In the genomic region with DNA sequence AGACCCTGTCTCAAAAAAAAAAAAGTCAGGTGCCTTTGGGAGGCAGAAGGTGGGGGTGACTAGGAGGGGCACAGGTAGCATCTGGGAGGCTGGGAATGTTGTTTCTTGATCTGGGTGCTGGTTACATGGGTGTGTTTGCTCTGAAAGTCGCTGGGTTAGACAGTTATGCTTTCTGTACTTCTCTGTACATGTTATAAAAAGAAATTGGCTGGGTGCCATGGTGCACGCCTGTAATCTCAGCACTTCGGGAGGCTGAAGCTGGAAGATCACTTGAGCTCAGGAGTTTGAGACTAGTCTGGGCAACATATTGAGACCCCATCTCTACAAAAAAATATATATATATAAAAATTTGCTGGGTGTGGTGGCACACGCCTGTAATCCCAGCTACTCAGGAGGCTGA, we compare ENCODE assay signal across 12 cellular contexts. TPM values are rescaled to one million over a fixed set of nuclear protein-coding genes. Genes with fewer than 3 reads are reported as not detected.
A peak's percentile ranks its signal among the peaks of the same experiment; 100 is the strongest.
DNase-seq lines count a peak whose midpoint lies in the region; ATAC-seq and TF ChIP-seq lines count a peak whose summit lies in the region.
"Had no signal": no experiment of that assay in that cellular context is flagged by ENCODE, and none has a peak within 500 bp of the region (broad histone marks: within the 10 kb centered on the region; RNA-seq: fewer than 3 reads in every experiment).

No MANE protein-coding gene starts in this region.

- peak overlapping the region; percentile 95 for H3K27ac Mint-ChIP-seq in activated CD4-positive, alpha-beta T cell treated with anti-CD3 and anti-CD28 coated beads for 36 hours
- H3K27ac Mint-ChIP-seq in activated CD8-positive, alpha-beta T cell treated with anti-CD3 and anti-CD28 coated beads for 36 hours, result peak overlapping the region; percentile 59
- H3K27ac Mint-ChIP-seq: GM23338, type B pancreatic cell had no signal

- TF ChIP-seq CTCF in activated CD8-positive, alpha-beta T cell treated with anti-CD3 and anti-CD28 coated beads for 36 hours (IDR thresholded peaks at IDR 0.05), result no peak
- TF ChIP-seq CTCF in fibroblast of villous mesenchyme (IDR thresholded peaks at IDR 0.05; ENCODE audit: insufficient read depth, low read depth, low read length) (no peak), gastrocnemius medialis (IDR thresholded peaks at IDR 0.05 in 4 of 5, conservative IDR thresholded peaks at IDR 0.05 in 1 of 5) (no peak)

- H3K36me3 ChIP-seq in gastrocnemius medialis, result no peaks in the 10 kb centered on the region

- intact Hi-C loops in activated CD4-positive, alpha-beta T cell treated with anti-CD3 and anti-CD28 coated beads for 36 hours (cut with DNase I, micrococcal nuclease), result loop anchor here (2.0 to 10.0 kb wide), 2 partner anchors 26 to 690 kb away; a partner anchor contains a TSS
- intact Hi-C loops in activated CD8-positive, alpha-beta T cell treated with anti-CD3 and anti-CD28 coated beads for 36 hours (cut with micrococcal nuclease), result no loop called here
- intact Hi-C loops in gastrocnemius medialis (cut with DNase I; ENCODE audit: low total_unique reads), result no loop called here

- no peaks in the 10 kb centered on the region for H3K9me3 Mint-ChIP-seq in activated CD4-positive, alpha-beta T cell treated with anti-CD3 and anti-CD28 coated beads for 36 hours (ENCODE audit: low read depth)
- H3K9me3 Mint-ChIP-seq in activated CD8-positive, alpha-beta T cell treated with anti-CD3 and anti-CD28 coated beads for 36 hours, result no peaks in the 10 kb centered on the region
- H3K9me3 Mint-ChIP-seq: GM23338, type B pancreatic cell had no signal

- H3K9me3 ChIP-seq in gastrocnemius medialis, result no peaks in the 10 kb centered on the region

- peak; percentile 18 for DNase-seq in activated CD4-positive, alpha-beta T cell treated with anti-CD3 and anti-CD28 coated beads for 36 hours
- DNase-seq in activated CD4-positive, alpha-beta T cell treated with anti-CD3 and anti-CD28 coated beads, Interleukin-2, amount 50 U/mL, for 48 hours, result no peak
- no peak for DNase-seq in activated CD8-positive, alpha-beta T cell treated with anti-CD3 and anti-CD28 coated beads for 36 hours
- DNase-seq in fibroblast of villous mesenchyme (ENCODE audit: low read depth), result peak; percentile 50
- DNase-seq in gastrocnemius medialis, result peak; percentile 56 to 59
- no peak for DNase-seq in dedifferentiated amniotic fluid mesenchymal stem cell (ENCODE audit: extremely low spot score)
- DNase-seq in NCI-H1694 (lab: John Stamatoyannopoulos, UW), result no peak

- peaks cover 50 to 58% of the 10 kb centered on the region in 2 donors for H3K4me1 ChIP-seq in gastrocnemius medialis

- H3K4me3 ChIP-seq in fibroblast of villous mesenchyme (ENCODE audit: low read depth, low read length), result no peak overlapping the region
- no peak overlapping the region for H3K4me3 ChIP-seq in gastrocnemius medialis
- H3K4me3 ChIP-seq: GM12878, GM23338 had no signal

- H3K4me3 Mint-ChIP-seq in activated CD4-positive, alpha-beta T cell treated with anti-CD3 and anti-CD28 coated beads for 36 hours, result peak overlapping the region; percentile 24
- H3K4me3 Mint-ChIP-seq in activated CD8-positive, alpha-beta T cell treated with anti-CD3 and anti-CD28 coated beads for 36 hours, result no peak overlapping the region
- H3K4me3 Mint-ChIP-seq: GM23338, type B pancreatic cell had no signal

- peaks cover 83% of the 10 kb centered on the region for H3K4me1 Mint-ChIP-seq in activated CD4-positive, alpha-beta T cell treated with anti-CD3 and anti-CD28 coated beads for 36 hours
- H3K4me1 Mint-ChIP-seq in activated CD8-positive, alpha-beta T cell treated with anti-CD3 and anti-CD28 coated beads for 36 hours (ENCODE audit: low read depth), result peaks cover 70% of the 10 kb centered on the region

- in situ Hi-C loops in gastrocnemius medialis (cut with MboI; ENCODE audit: low sequenced_read_pairs in 4 of 4), result no loop called here

- H3K27me3 ChIP-seq in gastrocnemius medialis, result no peaks in the 10 kb centered on the region

- POLR2A ChIA-PET in activated CD4-positive, alpha-beta T cell treated with anti-CD3 and anti-CD28 coated beads for 36 hours (lab: Charles Lee), result interaction anchor here (0.6 to 1.5 kb wide), 5 partner anchors 11 to 37 kb away, joined by 3 to 7 read pairs (median 4); a partner anchor contains a TSS
- POLR2A ChIA-PET in activated CD8-positive, alpha-beta T cell treated with anti-CD3 and anti-CD28 coated beads for 36 hours (lab: Charles Lee), result interaction anchor here (0.6 to 4.0 kb wide), 7 partner anchors 11 to 79 kb away, joined by 3 to 31 read pairs (median 3); no protein-coding TSS in a partner anchor

- peaks cover 29% of the 10 kb centered on the region for H3K36me3 Mint-ChIP-seq in activated CD4-positive, alpha-beta T cell treated with anti-CD3 and anti-CD28 coated beads for 36 hours (ENCODE audit: low read depth)
- peaks cover 27% of the 10 kb centered on the region for H3K36me3 Mint-ChIP-seq in activated CD8-positive, alpha-beta T cell treated with anti-CD3 and anti-CD28 coated beads for 36 hours (ENCODE audit: low read depth)

- CTCF ChIA-PET in activated CD4-positive, alpha-beta T cell treated with anti-CD3 and anti-CD28 coated beads for 36 hours (lab: Charles Lee), result interaction anchor here (0.7 to 12.0 kb wide), 5 partner anchors 15 to 92 kb away, joined by 3 to 161 read pairs (median 4); no protein-coding TSS in a partner anchor
- CTCF ChIA-PET in activated CD8-positive, alpha-beta T cell treated with anti-CD3 and anti-CD28 coated beads for 36 hours (lab: Charles Lee), result interaction anchor here (0.7 to 4.0 kb wide), 6 partner anchors 14 to 62 kb away, joined by 3 to 17 read pairs (median 5); no protein-coding TSS in a partner anchor

- ATAC-seq in activated CD4-positive, alpha-beta T cell treated with anti-CD3 and anti-CD28 coated beads for 36 hours, result no peak
- ATAC-seq in activated CD8-positive, alpha-beta T cell treated with anti-CD3 and anti-CD28 coated beads for 36 hours, result no peak
- ATAC-seq in gastrocnemius medialis, result no peak
- ATAC-seq in HG03439 (IDR thresholded peaks at IDR 0.05; ENCODE audit: unreplicated experiment), result no peak
- ATAC-seq: GM12878, GM23338, SK-N-SH treated with all-trans-retinoic acid at 6 μM for 48 hours had no signal

- no peaks in the 10 kb centered on the region for H3K27me3 Mint-ChIP-seq in activated CD4-positive, alpha-beta T cell treated with anti-CD3 and anti-CD28 coated beads for 36 hours
- no peaks in the 10 kb centered on the region for H3K27me3 Mint-ChIP-seq in activated CD8-positive, alpha-beta T cell treated with anti-CD3 and anti-CD28 coated beads for 36 hours
- H3K27me3 Mint-ChIP-seq: type B pancreatic cell had no signal

- no peak for TF ChIP-seq POLR2A in gastrocnemius medialis (IDR thresholded peaks at IDR 0.05)

- H3K27ac ChIP-seq in gastrocnemius medialis, result peak overlapping the region; percentile 87 to 93 (median 90)

RNA-seq across cellular contexts. Expression of a gene that starts 15.1 kb away (rescaled TPM):
- total RNA-seq in activated CD4-positive, alpha-beta T cell treated with anti-CD3 and anti-CD28 coated beads for 36 hours, result 10 to 100 TPM; 71.4 to 73.1 TPM
- 10 to 100 TPM; 75.6 to 79.4 TPM for total RNA-seq in activated CD8-positive, alpha-beta T cell treated with anti-CD3 and anti-CD28 coated beads for 36 hours
- total RNA-seq in fibroblast of villous mesenchyme (76.9 and 101 TPM in 2 replicates), gastrocnemius medialis (10 to 100 TPM; 62.4 to 92.8 (median 78.9) TPM)

RNA-seq across cellular contexts. Expression of a gene that starts 15.9 kb away (rescaled TPM):
- total RNA-seq in activated CD4-positive, alpha-beta T cell treated with anti-CD3 and anti-CD28 coated beads for 36 hours, result 1 to 10 TPM in 1 of 2 experiments, under 1 TPM in 1; 0.81 to 1.6 TPM
- 1 to 10 TPM; 1.5 TPM for total RNA-seq in activated CD8-positive, alpha-beta T cell treated with anti-CD3 and anti-CD28 coated beads for 36 hours
- total RNA-seq in fibroblast of villous mesenchyme, result 0.32 and 0.43 TPM in 2 replicates
- total RNA-seq in gastrocnemius medialis, result 1 to 10 TPM in 3 of 4 donors, not detected in 1; 1.4 to 4.6 (median 3.8) TPM

RNA-seq across cellular contexts. Expression of a gene that starts 25.7 kb away (rescaled TPM):
- total RNA-seq in activated CD4-positive, alpha-beta T cell treated with anti-CD3 and anti-CD28 coated beads for 36 hours, result 10 to 100 TPM; 21.0 to 22.7 TPM
- 10 to 100 TPM; 16.0 to 17.8 TPM for total RNA-seq in activated CD8-positive, alpha-beta T cell treated with anti-CD3 and anti-CD28 coated beads for 36 hours
- total RNA-seq in fibroblast of villous mesenchyme (3.0 and 3.9 TPM in 2 replicates), gastrocnemius medialis (1 to 10 TPM; 3.4 to 7.7 (median 3.8) TPM)

RNA-seq across cellular contexts. Expression of a gene that starts 37.5 kb away (rescaled TPM):
- 10 to 100 TPM; 10.9 to 13.5 TPM for total RNA-seq in activated CD4-positive, alpha-beta T cell treated with anti-CD3 and anti-CD28 coated beads for 36 hours
- 1 to 10 TPM; 4.2 to 5.9 TPM for total RNA-seq in activated CD8-positive, alpha-beta T cell treated with anti-CD3 and anti-CD28 coated beads for 36 hours
- total RNA-seq in fibroblast of villous mesenchyme (115 and 162 TPM in 2 replicates), gastrocnemius medialis (10 to 100 TPM in 2 of 4 donors, 1 to 10 TPM in 2; 1.2 to 11.7 (median 7.6) TPM)

RNA-seq across cellular contexts. Expression of a gene that starts 52.8 kb away (rescaled TPM):
- 10 to 100 TPM; 16.3 to 18.1 TPM for total RNA-seq in activated CD4-positive, alpha-beta T cell treated with anti-CD3 and anti-CD28 coated beads for 36 hours
- 10 to 100 TPM; 13.1 to 13.6 TPM for total RNA-seq in activated CD8-positive, alpha-beta T cell treated with anti-CD3 and anti-CD28 coated beads for 36 hours
- total RNA-seq in fibroblast of villous mesenchyme (39.7 and 44.8 TPM in 2 replicates), gastrocnemius medialis (10 to 100 TPM; 54.8 to 68.2 (median 59.7) TPM)

Comparison
In these comparisons a context has a peak if more than half of its experiments do, and no peak if none do; other contexts are left out.
1. DNase-seq: peak in activated CD4-positive, alpha-beta T cell treated with anti-CD3 and anti-CD28 coated beads for 36 hours (single experiment), fibroblast of villous mesenchyme (single experiment) and gastrocnemius medialis (2 of 2); none in activated CD4-positive, alpha-beta T cell treated with anti-CD3 and anti-CD28 coated beads, Interleukin-2, amount 50 U/mL, for 48 hours (0 of 2), activated CD8-positive, alpha-beta T cell treated with anti-CD3 and anti-CD28 coated beads for 36 hours (single experiment), dedifferentiated amniotic fluid mesenchymal stem cell (single experiment) and NCI-H1694 (single experiment).
2. intact Hi-C loops: an anchor here in activated CD4-positive, alpha-beta T cell treated with anti-CD3 and anti-CD28 coated beads for 36 hours (2.0 to 10.0 kb wide); none called in activated CD8-positive, alpha-beta T cell treated with anti-CD3 and anti-CD28 coated beads for 36 hours and gastrocnemius medialis.